In the genomic region with DNA sequence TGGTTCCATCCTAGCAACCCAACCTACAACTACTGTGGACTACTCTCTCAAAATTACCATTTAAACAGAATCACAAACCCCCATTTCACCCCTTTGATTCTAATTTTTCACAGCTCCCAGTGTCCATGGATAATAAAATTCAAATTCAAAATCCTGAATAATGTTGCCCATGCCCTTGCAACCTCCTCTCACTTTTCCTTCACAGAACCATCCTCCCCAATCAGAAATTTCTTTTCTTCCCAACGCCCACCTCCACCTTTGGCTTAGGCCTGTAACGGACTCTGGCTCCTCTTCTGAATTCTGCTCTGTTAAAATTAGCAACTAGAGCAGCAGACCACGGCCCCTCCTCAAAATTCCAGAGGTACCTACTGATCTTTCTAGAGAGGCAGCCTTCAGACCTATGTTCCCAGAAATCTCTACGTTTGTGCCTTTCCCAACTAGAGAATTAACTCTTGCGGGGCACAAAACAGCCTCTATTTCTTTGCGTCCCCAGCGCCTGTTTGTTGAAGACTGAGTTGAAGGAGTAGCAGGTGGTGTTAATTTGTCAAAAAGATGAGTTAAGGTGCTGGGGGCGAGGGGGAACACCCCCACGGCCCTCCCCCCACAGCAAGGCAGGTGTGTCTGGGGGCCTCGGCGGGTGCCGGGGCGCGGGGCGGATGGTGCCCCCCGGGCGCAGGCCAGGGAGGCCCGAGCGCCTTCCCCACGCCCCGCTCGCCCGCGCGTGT, we compare ENCODE assay signal across 8 cellular contexts. TPM values are rescaled to one million over a fixed set of nuclear protein-coding genes. Genes with fewer than 3 reads are reported as not detected.
A peak's percentile ranks its signal among the peaks of the same experiment; 100 is the strongest.
DNase-seq lines count a peak whose midpoint lies in the region; ATAC-seq, FAIRE-seq and TF ChIP-seq lines count a peak whose summit lies in the region.

No MANE protein-coding gene starts in this region.

- no peak for ATAC-seq in activated naive CD8-positive, alpha-beta T cell treated with anti-CD3 and anti-CD28 coated beads, Interleukin-2, amount 50 U/mL, for 24 hours
- ATAC-seq in right lobe of liver: no peak
- no peak for ATAC-seq in upper lobe of left lung (ENCODE audit: low FRiP score in 2 of 2)

- DNase-seq in AG04450 (ENCODE audit: low read depth, low spot score) (no peak), H7 (no peak), right lobe of liver (no peak), upper lobe of left lung (no peak), NCI-H2029 (lab: John Stamatoyannopoulos, UW) (no peak), urothelium cell line (ENCODE audit: low spot score) (no peak), GM19240 (ENCODE audit: insufficient read length, low spot score) (no peak)
- no peak for DNase-seq in activated naive CD8-positive, alpha-beta T cell treated with anti-CD3 and anti-CD28 coated beads, Interleukin-2, amount 50 U/mL, for 24 hours

- H3K4me1 ChIP-seq in right lobe of liver: peaks cover 0 to 9% (median 0%) of the 10 kb centered on the region in 4 donors
- peaks cover 9 to 41% (median 15%) of the 10 kb centered on the region in 4 donors for H3K4me1 ChIP-seq in upper lobe of left lung

- H3K27ac Mint-ChIP-seq in activated naive CD8-positive, alpha-beta T cell treated with anti-CD3 and anti-CD28 coated beads, Interleukin-2, amount 50 U/mL, for 24 hours: no peak overlapping the region

- intact Hi-C loops in right lobe of liver (cut with DNase I): no loop called here

- H3K36me3 Mint-ChIP-seq in activated naive CD8-positive, alpha-beta T cell treated with anti-CD3 and anti-CD28 coated beads, Interleukin-2, amount 50 U/mL, for 24 hours (ENCODE audit: low read depth): no peaks in the 10 kb centered on the region

- no peak for FAIRE-seq in urothelium cell line (lab: Jason Lieb, UNC)

- peaks cover 44% of the 10 kb centered on the region for H3K27me3 Mint-ChIP-seq in activated naive CD8-positive, alpha-beta T cell treated with anti-CD3 and anti-CD28 coated beads, Interleukin-2, amount 50 U/mL, for 24 hours

- POLR2A ChIA-PET in AG04450 (lab: Yijun Ruan, JAX): no interaction called here

- no peaks in the 10 kb centered on the region for H3K9me3 Mint-ChIP-seq in activated naive CD8-positive, alpha-beta T cell treated with anti-CD3 and anti-CD28 coated beads, Interleukin-2, amount 50 U/mL, for 24 hours

- H3K4me1 Mint-ChIP-seq in activated naive CD8-positive, alpha-beta T cell treated with anti-CD3 and anti-CD28 coated beads, Interleukin-2, amount 50 U/mL, for 24 hours: peaks cover 22% of the 10 kb centered on the region

- no peak for TF ChIP-seq CTCF in AG04450 (IDR thresholded peaks at IDR 0.05; ENCODE audit: low read depth, low read length)
- TF ChIP-seq CTCF in right lobe of liver (IDR thresholded peaks at IDR 0.05): no peak
- no peak for TF ChIP-seq CTCF in upper lobe of left lung (IDR thresholded peaks at IDR 0.05)

- H3K9me3 ChIP-seq in AG04450 (ENCODE audit: control insufficient read depth, insufficient read depth, low read length) (no peaks in the 10 kb centered on the region), right lobe of liver (no peaks in the 10 kb centered on the region), upper lobe of left lung (no peaks in the 10 kb centered on the region)

- H3K4me3 ChIP-seq in AG04450 (ENCODE audit: low read depth, low read length) (peak overlapping the region; percentile 75), H7 (ENCODE audit: insufficient read depth, low read depth, low read length) (peak overlapping the region; percentile 70), right lobe of liver (peak overlapping the region; percentile 68 to 75 (median 72)), upper lobe of left lung (peak overlapping the region; percentile 53 to 82 (median 74))

- no peak for TF ChIP-seq POLR2A in right lobe of liver (IDR thresholded peaks at IDR 0.05)
- TF ChIP-seq POLR2A in upper lobe of left lung (IDR thresholded peaks at IDR 0.05): no peak

- no peaks in the 10 kb centered on the region for H3K27me3 ChIP-seq in AG04450 (ENCODE audit: control insufficient read depth, insufficient read depth, low read length)
- peaks cover 2% of the 10 kb centered on the region; the same call in 1 of the 2 replicates for H3K27me3 ChIP-seq in H7 (ENCODE audit: control insufficient read depth, insufficient read depth, low read length)
- no peaks in the 10 kb centered on the region for H3K27me3 ChIP-seq in right lobe of liver
- no peaks in the 10 kb centered on the region for H3K27me3 ChIP-seq in upper lobe of left lung

- CTCF ChIA-PET in AG04450 (lab: Charles Lee): interaction anchor here (0.9 kb wide), 1 partner anchor 142 kb away, joined by 3 read pairs; no protein-coding TSS in a partner anchor

- H3K36me3 ChIP-seq in H7 (replicated peaks; ENCODE audit: control insufficient read depth, insufficient read depth, low read length): no peaks in the 10 kb centered on the region
- H3K36me3 ChIP-seq in right lobe of liver: no peaks in the 10 kb centered on the region
- H3K36me3 ChIP-seq in upper lobe of left lung: no peaks in the 10 kb centered on the region

- 14% methylated on average over 11 of the region's 25 CpGs for WGBS in right lobe of liver (ENCODE audit: insufficient coverage, low coverage, low lambda C conversion rate, missing lambda C conversion rate)
- 14 to 23% methylated on average over 12 to 17 of the region's 25 CpGs for WGBS in upper lobe of left lung, 2 donors

- H3K27ac ChIP-seq in AG04450 (ENCODE audit: low read depth, low read length) (no peak overlapping the region), right lobe of liver (peak overlapping the region; percentile 99 to 100 (median 99)), upper lobe of left lung (peak overlapping the region; percentile 88 to 97 (median 94))

- TF ChIP-seq EP300 in upper lobe of left lung (IDR thresholded peaks at IDR 0.05): no peak

- peak overlapping the region; percentile 75 for H3K4me3 Mint-ChIP-seq in activated naive CD8-positive, alpha-beta T cell treated with anti-CD3 and anti-CD28 coated beads, Interleukin-2, amount 50 U/mL, for 24 hours

RNA-seq across cellular contexts. Expression of gene MAP3K20, which starts 0.4 kb away (rescaled TPM):
- polyA plus RNA-seq in AG04450 (2011; rRNA removed): 59.8 and 74.6 TPM in 2 replicates
- polyA minus RNA-seq in AG04450 (2011; rRNA and poly(A)+ RNA removed): 54.5 and 83.6 TPM in 2 replicates
- total RNA-seq in H7 (2014; rRNA removed; shearing (Covaris generic)): 7.1 and 7.6 TPM in 2 replicates
- total RNA-seq in right lobe of liver (10 to 100 TPM; 16.0 to 36.8 (median 22.0) TPM), upper lobe of left lung (10 to 100 TPM; 16.3 to 41.7 (median 34.7) TPM)
